In the genomic region with DNA sequence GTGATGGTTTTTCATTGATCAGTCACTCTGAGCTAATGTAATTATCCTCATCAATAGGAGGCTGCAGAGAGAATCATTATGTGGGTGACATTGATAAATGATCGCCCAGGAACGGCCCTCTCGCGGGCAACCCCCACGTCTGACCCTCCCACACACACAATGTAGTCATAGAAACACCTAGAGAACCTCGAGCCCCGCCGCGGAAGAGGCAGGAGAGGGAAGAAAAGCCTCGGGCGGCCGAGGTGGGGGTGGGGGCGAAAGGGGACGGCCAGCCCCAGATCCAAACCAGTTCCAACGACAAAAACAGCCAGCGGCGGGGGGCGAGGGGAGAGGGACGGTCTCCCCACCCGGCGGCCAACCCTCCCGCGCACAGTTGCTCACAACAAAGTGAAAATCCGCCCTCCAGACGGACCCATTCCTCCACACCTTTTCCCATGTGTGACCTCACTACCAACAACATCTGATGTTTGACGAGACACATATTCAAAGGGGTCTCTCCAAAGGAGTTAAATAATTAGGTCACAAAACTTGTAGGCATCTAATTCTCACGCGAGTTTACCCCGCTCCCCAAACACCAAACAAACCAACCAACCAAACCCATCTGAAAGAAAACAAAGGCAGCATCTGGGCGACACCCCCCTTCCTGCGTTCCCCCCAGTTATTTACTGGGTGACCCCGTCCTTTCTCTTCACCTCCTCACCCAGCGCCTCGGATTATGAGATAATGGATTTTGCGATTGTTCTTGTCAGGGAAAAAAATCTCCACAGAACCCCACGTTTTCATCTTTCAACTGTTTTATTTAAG, we compare ENCODE assay signal across 11 cellular contexts.
DNase-seq lines count a peak whose midpoint lies in the region; ATAC-seq and TF ChIP-seq lines count a peak whose summit lies in the region.
"Had no signal": no experiment of that assay in that cellular context is flagged by ENCODE, and none has a peak within 500 bp of the region (broad histone marks: within the 10 kb centered on the region; RNA-seq: fewer than 3 reads in every experiment).

No MANE protein-coding gene starts in this region.

- 0 out of 2 replicates have a peak, but pooled peaks cover 3% of the 10 kb centered on the region for H3K36me3 ChIP-seq in OCI-LY7 (ENCODE audit: insufficient read depth, low read length)

- H3K4me3 Mint-ChIP-seq in Calu3 (ENCODE audit: low read depth, unreplicated experiment) (peak overlapping the region; percentile 68), osteocyte (ENCODE audit: unreplicated experiment) (peak overlapping the region; percentile 38)
- no peak overlapping the region for H3K4me3 Mint-ChIP-seq in activated T-helper 2 cell treated with anti-CD3 and anti-CD28 coated beads, Interferon-gamma antibody, Interleukin-2, Interleukin-4, amounts not matched to agents 10 μg/mL and 5 μg/mL and 100 μg/mL, durations not matched to agents 14 hours and 24 hours and 36 hours (ENCODE audit: low read depth)
- H3K4me3 Mint-ChIP-seq: activated CD4-positive, alpha-beta memory T cell treated with anti-CD3 and anti-CD28 coated beads, Interleukin-2, amount 10 ng/mL, durations not matched to agents 7 days and 5 days had no signal

- H3K27me3 Mint-ChIP-seq in Calu3 (ENCODE audit: unreplicated experiment) (no peaks in the 10 kb centered on the region), osteocyte (ENCODE audit: unreplicated experiment) (peaks cover 74% of the 10 kb centered on the region)
- H3K27me3 Mint-ChIP-seq in activated T-helper 2 cell treated with anti-CD3 and anti-CD28 coated beads, Interferon-gamma antibody, Interleukin-2, Interleukin-4, amounts not matched to agents 10 μg/mL and 5 μg/mL and 100 μg/mL, durations not matched to agents 14 hours and 24 hours and 36 hours (ENCODE audit: low read depth), result peaks cover 74% of the 10 kb centered on the region

- intact Hi-C loops in Calu3 (cut with micrococcal nuclease; ENCODE audit: unreplicated experiment), result no loop called here
- intact Hi-C loops in OCI-LY7 (cut with micrococcal nuclease; ENCODE audit: unreplicated experiment), result no loop called here
- intact Hi-C loops in activated T-helper 2 cell treated with anti-CD3 and anti-CD28 coated beads, Interferon-gamma antibody, Interleukin-2, Interleukin-4, amounts not matched to agents 10 μg/mL and 5 μg/mL and 100 μg/mL, durations not matched to agents 14 hours and 24 hours and 36 hours (cut with micrococcal nuclease), result no loop called here

- DNase-seq in Calu3 (peak; percentile 12), OCI-M1 (lab: John Stamatoyannopoulos, UW) (peak; percentile 33), foreskin keratinocyte (no peak), osteocyte (ENCODE audit: extremely low spot score, unreplicated experiment) (no peak), NCI-H1694 treated with DMSO at 0.1 percent for 48 hours (lab: John Stamatoyannopoulos, UW) (no peak), NCI-H2196 (lab: John Stamatoyannopoulos, UW; ENCODE audit: unreplicated experiment) (no peak), OCI-LY7 (ENCODE audit: low spot score) (no peak)
- no peak for DNase-seq in activated T-helper 2 cell treated with anti-CD3 and anti-CD28 coated beads, Interferon-gamma antibody, Interleukin-2, Interleukin-4, amounts not matched to agents 10 μg/mL and 5 μg/mL and 100 μg/mL, durations not matched to agents 14 hours and 24 hours and 36 hours (ENCODE audit: low spot score)
- DNase-seq: activated CD4-positive, alpha-beta memory T cell treated with anti-CD3 and anti-CD28 coated beads, Interleukin-2, amount 10 ng/mL, durations not matched to agents 7 days and 5 days; effector memory CD4-positive, alpha-beta T cell; tibial artery had no signal

- H3K4me2 ChIP-seq in OCI-LY7 (ENCODE audit: low read length), result no peak overlapping the region

- H3K27ac Mint-ChIP-seq in Calu3 (ENCODE audit: unreplicated experiment), result peak overlapping the region; percentile 33
- H3K27ac Mint-ChIP-seq in osteocyte (ENCODE audit: unreplicated experiment), result no peak overlapping the region
- H3K27ac Mint-ChIP-seq in activated T-helper 2 cell treated with anti-CD3 and anti-CD28 coated beads, Interferon-gamma antibody, Interleukin-2, Interleukin-4, amounts not matched to agents 10 μg/mL and 5 μg/mL and 100 μg/mL, durations not matched to agents 14 hours and 24 hours and 36 hours, result no peak overlapping the region
- H3K27ac Mint-ChIP-seq: activated CD4-positive, alpha-beta memory T cell treated with anti-CD3 and anti-CD28 coated beads, Interleukin-2, amount 10 ng/mL, durations not matched to agents 7 days and 5 days had no signal

- H3K27ac ChIP-seq in foreskin keratinocyte, result no peak overlapping the region
- no peak overlapping the region for H3K27ac ChIP-seq in OCI-LY7 (ENCODE audit: low read depth, low read length, poor library complexity, severe bottlenecking)
- H3K27ac ChIP-seq: tibial artery had no signal

- no peaks in the 10 kb centered on the region for H3K9me3 ChIP-seq in OCI-LY7 (ENCODE audit: low read length)

- H3K79me2 ChIP-seq in OCI-LY7 (ENCODE audit: insufficient read depth, low read depth, low read length), result no peaks in the 10 kb centered on the region

- no peak overlapping the region for H3K4me3 ChIP-seq in OCI-LY7 (ENCODE audit: low read depth, low read length, poor library complexity, severe bottlenecking)

- H3K36me3 Mint-ChIP-seq in Calu3 (ENCODE audit: insufficient read depth, unreplicated experiment) (peaks cover 12% of the 10 kb centered on the region), osteocyte (ENCODE audit: unreplicated experiment) (peaks cover 40% of the 10 kb centered on the region)
- H3K36me3 Mint-ChIP-seq in activated T-helper 2 cell treated with anti-CD3 and anti-CD28 coated beads, Interferon-gamma antibody, Interleukin-2, Interleukin-4, amounts not matched to agents 10 μg/mL and 5 μg/mL and 100 μg/mL, durations not matched to agents 14 hours and 24 hours and 36 hours (ENCODE audit: low read depth), result no peaks in the 10 kb centered on the region

- peak; percentile 39 for ATAC-seq in foreskin keratinocyte

- peaks cover 7% of the 10 kb centered on the region for H3K4me1 Mint-ChIP-seq in Calu3 (ENCODE audit: low read depth, unreplicated experiment)
- peaks cover 45% of the 10 kb centered on the region for H3K4me1 Mint-ChIP-seq in osteocyte (ENCODE audit: unreplicated experiment)
- peaks cover 2% of the 10 kb centered on the region for H3K4me1 Mint-ChIP-seq in activated T-helper 2 cell treated with anti-CD3 and anti-CD28 coated beads, Interferon-gamma antibody, Interleukin-2, Interleukin-4, amounts not matched to agents 10 μg/mL and 5 μg/mL and 100 μg/mL, durations not matched to agents 14 hours and 24 hours and 36 hours (ENCODE audit: low read depth)

- H3K9me3 Mint-ChIP-seq in Calu3 (ENCODE audit: low read depth, unreplicated experiment) (no peaks in the 10 kb centered on the region), osteocyte (ENCODE audit: unreplicated experiment) (no peaks in the 10 kb centered on the region)
- H3K9me3 Mint-ChIP-seq in activated T-helper 2 cell treated with anti-CD3 and anti-CD28 coated beads, Interferon-gamma antibody, Interleukin-2, Interleukin-4, amounts not matched to agents 10 μg/mL and 5 μg/mL and 100 μg/mL, durations not matched to agents 14 hours and 24 hours and 36 hours, result no peaks in the 10 kb centered on the region
- H3K9me3 Mint-ChIP-seq: activated CD4-positive, alpha-beta memory T cell treated with anti-CD3 and anti-CD28 coated beads, Interleukin-2, amount 10 ng/mL, durations not matched to agents 7 days and 5 days had no signal

- POLR2A ChIA-PET in OCI-LY7 (lab: Charles Lee), result no interaction called here

- H4K20me1 ChIP-seq in OCI-LY7 (ENCODE audit: insufficient read depth, low read length), result no peaks in the 10 kb centered on the region

- H3K27me3 ChIP-seq in foreskin keratinocyte, result peaks cover 70% of the 10 kb centered on the region

- no peaks in the 10 kb centered on the region for H3K9me2 ChIP-seq in OCI-LY7 (ENCODE audit: insufficient read depth, low read length)

- no peak for TF ChIP-seq CTCF in Calu3 (IDR thresholded peaks at IDR 0.05; ENCODE audit: unreplicated experiment)
- no peak for TF ChIP-seq CTCF in foreskin keratinocyte (conservative IDR thresholded peaks at IDR 0.05)
- no peak for TF ChIP-seq CTCF in osteocyte (IDR thresholded peaks at IDR 0.05)
- no peak for TF ChIP-seq CTCF in OCI-LY7 (conservative IDR thresholded peaks at IDR 0.05; ENCODE audit: low read length)

- no peaks in the 10 kb centered on the region for H3K4me1 ChIP-seq in foreskin keratinocyte
- no peaks in the 10 kb centered on the region for H3K4me1 ChIP-seq in OCI-LY7 (ENCODE audit: insufficient read depth, low read length, poor library complexity, severe bottlenecking)

- CTCF ChIA-PET in Calu3 (lab: Charles Lee), result no interaction called here
- CTCF ChIA-PET in OCI-LY7 (lab: Charles Lee; ENCODE audit: unreplicated experiment), result no interaction called here

- no peak overlapping the region for H2AFZ ChIP-seq in OCI-LY7 (ENCODE audit: low read length)

- BruUV-seq in Calu3 (replicated peaks; lab: Mats Ljungman, UMichigan) (no TSS peak), OCI-LY7 (replicated peaks; lab: Mats Ljungman, UMichigan) (no TSS peak)

Comparison
In these comparisons a context has a peak if more than half of its experiments do, and no peak if none do; other contexts are left out.
1. DNase-seq: peak in Calu3 (single experiment) and OCI-M1 (single experiment); none in foreskin keratinocyte (0 of 2), osteocyte (single experiment), NCI-H1694 treated with DMSO at 0.1 percent for 48 hours (single experiment), NCI-H2196 (single experiment), OCI-LY7 (single experiment) and activated T-helper 2 cell treated with anti-CD3 and anti-CD28 coated beads, Interferon-gamma antibody, Interleukin-2, Interleukin-4, amounts not matched to agents 10 μg/mL and 5 μg/mL and 100 μg/mL, durations not matched to agents 14 hours and 24 hours and 36 hours (single experiment).